Comparison of ENCODE assay signal across 8 cellular contexts in the genomic region with DNA sequence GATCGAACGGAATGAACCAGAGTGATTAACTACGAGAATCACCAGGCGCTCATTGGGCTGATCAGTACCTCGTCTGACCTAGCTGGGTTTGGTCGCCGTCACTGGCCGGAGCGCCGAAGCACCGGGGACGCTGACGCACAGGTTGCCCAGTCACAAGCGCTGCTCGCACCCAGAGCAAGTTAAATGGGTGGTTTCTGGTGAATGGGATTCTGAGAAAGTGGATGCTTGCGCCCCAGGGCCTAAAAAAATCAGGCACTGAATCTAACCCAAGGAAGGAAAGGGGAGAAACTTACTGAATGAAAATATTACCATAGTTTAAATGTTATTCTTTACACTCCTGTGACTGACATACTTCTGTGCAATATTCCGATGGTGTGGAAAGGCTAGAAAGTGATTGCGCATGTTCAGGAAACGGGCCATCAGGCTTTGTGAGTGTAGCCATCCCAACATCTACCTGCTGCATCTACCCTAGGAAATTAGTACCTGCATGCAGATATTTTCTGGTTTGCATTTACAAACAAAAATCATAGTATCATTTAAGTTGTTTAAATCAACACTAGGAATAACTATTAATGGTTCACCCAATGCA. TPM values are rescaled to one million over a fixed set of nuclear protein-coding genes. Genes with fewer than 3 reads are reported as not detected.
A peak's percentile ranks its signal among the peaks of the same experiment; 100 is the strongest.
DNase-seq lines count a peak whose midpoint lies in the region; ATAC-seq and TF ChIP-seq lines count a peak whose summit lies in the region.

No MANE protein-coding gene starts in this region.

- WGBS in mesenchymal stem cell = 12% methylated on average over 18 of the region's 19 CpGs
- 14 to 15% methylated on average over 19 of the region's 19 CpGs for WGBS in aorta, 2 donors

- no peaks in the 10 kb centered on the region for H3K36me3 ChIP-seq in BE2C
- H3K36me3 ChIP-seq in colonic mucosa = no peaks in the 10 kb centered on the region
- no peaks in the 10 kb centered on the region for H3K36me3 ChIP-seq in mesenchymal stem cell (ENCODE audit: control insufficient read depth in 1 of 2, insufficient read depth in 2 of 2, low read depth in 1 of 2, low read length in 2 of 2)
- H3K36me3 ChIP-seq in aorta (ENCODE audit: control insufficient read depth in 1 of 2, insufficient read depth in 2 of 2, low read length in 1 of 2) = no peaks in the 10 kb centered on the region

- H2BK12ac ChIP-seq in mesenchymal stem cell (ENCODE audit: low read length in 2 of 2) = peak overlapping the region; percentile 75 to 96

- peak overlapping the region; percentile 78 for H4K8ac ChIP-seq in mesenchymal stem cell (ENCODE audit: low read length)

- DNase-seq in BE2C (no peak), LoVo (ENCODE audit: low spot score) (peak; percentile 36), colonic mucosa (no peak), mesenchymal stem cell (no peak), aorta (peak; percentile 48 to 78), SK-N-DZ (ENCODE audit: low spot score) (no peak)

- no peak overlapping the region for H2AK5ac ChIP-seq in mesenchymal stem cell (ENCODE audit: low read length, severe bottlenecking)

- peaks cover 25% of the 10 kb centered on the region for H3K27me3 ChIP-seq in BE2C
- H3K27me3 ChIP-seq in colonic mucosa = peaks cover 10% of the 10 kb centered on the region
- H3K27me3 ChIP-seq in mesenchymal stem cell (ENCODE audit: control insufficient read depth in 1 of 2, insufficient read depth in 1 of 2, low read length in 2 of 2) = peaks cover 0 to 4% of the 10 kb centered on the region in 2 experiments
- no peaks in the 10 kb centered on the region for H3K27me3 ChIP-seq in aorta (ENCODE audit: control insufficient read depth in 1 of 2, insufficient read depth in 2 of 2, low read length in 1 of 2)

- no peaks in the 10 kb centered on the region for H3K79me1 ChIP-seq in mesenchymal stem cell (replicated peaks; ENCODE audit: low read length, poor library complexity, severe bottlenecking)

- intact Hi-C loops in colonic mucosa (cut with DNase I) (no loop called here), aorta (cut with DNase I) (no loop called here)

- ATAC-seq in GM21447 (IDR thresholded peaks at IDR 0.05; ENCODE audit: unreplicated experiment) (peak; percentile 21), aorta (ENCODE audit: low FRiP score) (peak; percentile 66), HG03139 (IDR thresholded peaks at IDR 0.05; ENCODE audit: unreplicated experiment) (no peak)

- peak overlapping the region in 1 of 2 experiments; percentile 91 for H3K14ac ChIP-seq in mesenchymal stem cell (ENCODE audit: low read length in 2 of 2)

- H3K9ac ChIP-seq in colonic mucosa (ENCODE audit: low read depth in 2 of 2, low read length in 2 of 2) (peak overlapping the region in 1 of 2 donors; percentile 66), mesenchymal stem cell (ENCODE audit: low read length) (peak overlapping the region; percentile 82)

- H2BK15ac ChIP-seq in mesenchymal stem cell (ENCODE audit: low read depth, poor library complexity, severe bottlenecking) = no peak overlapping the region

- H3K18ac ChIP-seq in mesenchymal stem cell (ENCODE audit: low read depth in 1 of 2, low read length in 2 of 2) = peak overlapping the region; percentile 70 to 96

- H3K27ac ChIP-seq in colonic mucosa (no peak overlapping the region), mesenchymal stem cell (ENCODE audit: low read length, poor library complexity, severe bottlenecking) (no peak overlapping the region), aorta (ENCODE audit: low read depth in 1 of 2, low read length in 2 of 2) (no peak overlapping the region)

- peak overlapping the region in 1 of 2 experiments; percentile 93 for H3K4ac ChIP-seq in mesenchymal stem cell (ENCODE audit: low read depth in 1 of 2, low read length in 2 of 2)

- H2AFZ ChIP-seq in mesenchymal stem cell (ENCODE audit: low read depth, low read length) = peak overlapping the region; percentile 93

- peak overlapping the region; percentile 99 for H3K4me2 ChIP-seq in mesenchymal stem cell (ENCODE audit: low read length, poor library complexity, severe bottlenecking)

- no peak overlapping the region for H4K91ac ChIP-seq in mesenchymal stem cell (ENCODE audit: low read length)

- no peak for TF ChIP-seq CTCF in BE2C (IDR thresholded peaks at IDR 0.05; ENCODE audit: low read depth, low read length)
- no peak for TF ChIP-seq CTCF in colonic mucosa (IDR thresholded peaks at IDR 0.05)

- H2BK5ac ChIP-seq in mesenchymal stem cell (ENCODE audit: low read depth, low read length, poor library complexity, severe bottlenecking) = no peak overlapping the region

- H3K4me1 ChIP-seq in BE2C = no peaks in the 10 kb centered on the region
- H3K4me1 ChIP-seq in colonic mucosa = no peaks in the 10 kb centered on the region
- peaks cover 12% of the 10 kb centered on the region for H3K4me1 ChIP-seq in mesenchymal stem cell (ENCODE audit: control insufficient read depth, insufficient read depth, low read depth, low read length)
- H3K4me1 ChIP-seq in aorta (ENCODE audit: control insufficient read depth in 1 of 2, insufficient read depth in 2 of 2, low read length in 2 of 2) = no peaks in the 10 kb centered on the region

- no peaks in the 10 kb centered on the region for H3K9me3 ChIP-seq in BE2C
- H3K9me3 ChIP-seq in colonic mucosa = no peaks in the 10 kb centered on the region
- no peaks in the 10 kb centered on the region for H3K9me3 ChIP-seq in mesenchymal stem cell (ENCODE audit: control insufficient read depth, low read length)
- no peaks in the 10 kb centered on the region for H3K9me3 ChIP-seq in aorta (ENCODE audit: control insufficient read depth, low read length)

- peak overlapping the region; percentile 44 for H3K4me3 ChIP-seq in BE2C (ENCODE audit: low read depth, low read length)
- H3K4me3 ChIP-seq in colonic mucosa = peak overlapping the region; percentile 56
- peak overlapping the region; percentile 72 to 84 for H3K4me3 ChIP-seq in mesenchymal stem cell (ENCODE audit: insufficient read depth in 1 of 2, low read depth in 1 of 2, low read length in 2 of 2)
- H3K4me3 ChIP-seq in aorta (ENCODE audit: low read length in 2 of 2) = peak overlapping the region; percentile 19 to 63

- no peak overlapping the region for H2BK120ac ChIP-seq in mesenchymal stem cell (ENCODE audit: low read depth, low read length)

- peak overlapping the region in 1 of 2 experiments; percentile 83 for H3K23ac ChIP-seq in mesenchymal stem cell (ENCODE audit: low read length in 2 of 2)

RNA-seq across cellular contexts. Expression of a gene that starts 0.8 kb away (rescaled TPM):
- polyA plus RNA-seq in BE2C (2012; ENCODE audit: insufficient read depth, insufficient read length, low read depth) = not detected
- total RNA-seq in colonic mucosa (10 to 100 TPM in 1 of 2 donors, 1 to 10 TPM in 1; 7.5 to 18.8 TPM), aorta (1 to 10 TPM; 3.5 to 3.7 TPM)
- polyA plus RNA-seq in mesenchymal stem cell (2013, experiment 1 of 2) = 1.1 TPM
- 1.4 TPM for polyA plus RNA-seq in mesenchymal stem cell (2013, experiment 2 of 2)
- 1 to 10 TPM in 1 of 2 donors, under 1 TPM in 1; 0.67 to 2.8 TPM for polyA plus RNA-seq in aorta
- polyA plus RNA-seq in SK-N-DZ (2014; cell fraction: cytosol; rRNA removed) = not detected in 2 replicates
- polyA plus RNA-seq in SK-N-DZ (2014; cell fraction: nucleus; rRNA removed) = not detected in 2 replicates

Comparison
In these comparisons a context has a peak if more than half of its experiments do, and no peak if none do; other contexts are left out.
1. DNase-seq: peak in LoVo (single experiment) and aorta (2 of 2); none in BE2C (single experiment), colonic mucosa (single experiment), mesenchymal stem cell (single experiment) and SK-N-DZ (single experiment).
2. Peak in every context shown above with its lines, with median percentiles within 50 percentile points of each other: H3K4me3 ChIP-seq.